ENCODE assay signal across 10 cellular contexts in genomic region chr4:87017580-87018061, GRCh38.
DNase-seq lines count a peak whose midpoint lies in the region; FAIRE-seq and TF ChIP-seq lines count a peak whose summit lies in the region.
"Had no signal": no experiment of that assay in that cellular context is flagged by ENCODE, and none has a peak within 500 bp of the region (broad histone marks: within the 10 kb centered on the region; RNA-seq: fewer than 3 reads in every experiment).

No MANE protein-coding gene starts in this region.

- no CpG with 5 or more reads among the region's 8 CpGs for WGBS in H9 (ENCODE audit: extremely low coverage, insufficient read length, low lambda C conversion rate)

- H3K9me3 Mint-ChIP-seq in H9: no peaks in the 10 kb centered on the region

- in situ Hi-C loops in SK-MEL-5 (cut with HindIII; ENCODE audit: low pct_unique_long_range_greater_than_20kb, low sequenced_read_pairs): no loop called here

- peak; percentile 51 for FAIRE-seq in GM12891 (lab: Jason Lieb, UNC)

- H3K27ac Mint-ChIP-seq in H9: no peak overlapping the region

- no peak overlapping the region for H3K14ac ChIP-seq in H9 (ENCODE audit: insufficient read depth, low read length)

- no peaks in the 10 kb centered on the region for H3K23me2 ChIP-seq in H9 (ENCODE audit: insufficient read length, low read depth, low read length, poor library complexity, severe bottlenecking)

- no peak overlapping the region for H2BK120ac ChIP-seq in H9 (ENCODE audit: low read depth, low read length, poor library complexity, severe bottlenecking)

- H3K9ac ChIP-seq in fibroblast of lung (ENCODE audit: insufficient read depth, low read length) (no peak overlapping the region), H9 (ENCODE audit: extremely low read depth, insufficient read length, low read length) (no peak overlapping the region)

- no peak overlapping the region for H2AFZ ChIP-seq in fibroblast of lung (ENCODE audit: low read length)
- no peak overlapping the region for H2AFZ ChIP-seq in H9 (ENCODE audit: low read length)

- no peaks in the 10 kb centered on the region for H3K27me3 ChIP-seq in fibroblast of lung (ENCODE audit: control insufficient read depth, insufficient read depth, low read length)
- H3K27me3 ChIP-seq in H9 (ENCODE audit: insufficient read depth, low read length): no peaks in the 10 kb centered on the region

- no peaks in the 10 kb centered on the region for H3K27me3 Mint-ChIP-seq in H9 (ENCODE audit: low read depth)

- H2AK5ac ChIP-seq in H9 (ENCODE audit: insufficient read length, low read length): no peak overlapping the region

- no peak overlapping the region for H3T11ph ChIP-seq in H9 (ENCODE audit: low read length)

- no peak overlapping the region for H3K4ac ChIP-seq in H9 (ENCODE audit: low read depth, low read length)

- H3K18ac ChIP-seq in H9 (ENCODE audit: insufficient read length, low read depth, low read length): no peak overlapping the region

- H4K20me1 ChIP-seq in fibroblast of lung (ENCODE audit: control insufficient read depth, extremely low read depth, insufficient read depth, low read length) (no peaks in the 10 kb centered on the region), H9 (ENCODE audit: control insufficient read depth, insufficient read depth, insufficient read length) (no peaks in the 10 kb centered on the region)

- H3K4me3 Mint-ChIP-seq in H9: no peak overlapping the region

- H2BK20ac ChIP-seq in H9 (ENCODE audit: low read depth, low read length, poor library complexity, severe bottlenecking): no peak overlapping the region

- no peak overlapping the region for H2BK15ac ChIP-seq in H9 (ENCODE audit: low read depth, low read length)

- H3K4me2 ChIP-seq in fibroblast of lung (ENCODE audit: extremely low read depth, insufficient read depth, low read length) (no peak overlapping the region), H9 (ENCODE audit: insufficient read depth, insufficient read length, low read length) (no peak overlapping the region)

- no peak overlapping the region for H2BK12ac ChIP-seq in H9 (ENCODE audit: insufficient read length, low read depth, low read length)

- DNase-seq in GM12891 (ENCODE audit: insufficient read length, low spot score) (no peak), SK-MEL-5 (ENCODE audit: low read depth, low spot score) (peak; percentile 68), fibroblast of lung (ENCODE audit: low read depth in 2 of 2) (peak; percentile 79 to 84), skeletal muscle cell (ENCODE audit: low read depth) (peak; percentile 51), H9 (no peak), D341Med (ENCODE audit: low spot score) (no peak), NCI-H1092 treated with DMSO at 0.1 percent for 48 hours (lab: John Stamatoyannopoulos, UW) (no peak)
- DNase-seq: mucosa of descending colon, NCI-H1694 treated with DMSO at 0.1 percent for 48 hours had no signal

- H3K4me1 Mint-ChIP-seq in H9: peaks cover 52 to 53% of the 10 kb centered on the region in 2 experiments

- no peaks in the 10 kb centered on the region for H3K36me3 ChIP-seq in fibroblast of lung (ENCODE audit: control insufficient read depth, insufficient read depth, low read length)

- H4K5ac ChIP-seq in H9 (ENCODE audit: insufficient read length, low read depth, low read length): no peak overlapping the region

- H3K27ac ChIP-seq in fibroblast of lung (ENCODE audit: insufficient read depth, low read length) (no peak overlapping the region), H9 (ENCODE audit: insufficient read length, low read depth, low read length) (no peak overlapping the region)
- H3K27ac ChIP-seq: epithelial cell of prostate had no signal

- no peaks in the 10 kb centered on the region; a peak in 1 of 7 replicates for H3K36me3 Mint-ChIP-seq in H9 (ENCODE audit: insufficient read depth in 1 of 3, low read depth in 3 of 3)

- TF ChIP-seq POLR2A in GM12891 (IDR thresholded peaks at IDR 0.05; ENCODE audit: low read depth, low read length): no peak

- H4K8ac ChIP-seq in H9 (replicated peaks; ENCODE audit: insufficient read length, low read depth, low read length): no peak overlapping the region

- H3K9me3 ChIP-seq in fibroblast of lung (ENCODE audit: control insufficient read depth, insufficient read depth, low read depth, low read length) (no peaks in the 10 kb centered on the region), H9 (ENCODE audit: control insufficient read depth, low read depth, low read length) (no peaks in the 10 kb centered on the region)
- H3K9me3 ChIP-seq: mucosa of descending colon had no signal

- no peak overlapping the region for H3K56ac ChIP-seq in H9 (ENCODE audit: insufficient read length, low read depth, low read length)

- no peaks in the 10 kb centered on the region for H3K79me1 ChIP-seq in H9 (ENCODE audit: insufficient read depth, low read depth, low read length, poor library complexity, severe bottlenecking)

- H3K79me2 ChIP-seq in fibroblast of lung (ENCODE audit: control insufficient read depth, insufficient read depth, low read length) (peaks cover 63% of the 10 kb centered on the region), H9 (ENCODE audit: insufficient read depth, low read length) (peaks cover 15% of the 10 kb centered on the region; the same call in 1 of the 2 replicates)

- peaks cover 4% of the 10 kb centered on the region for H3K4me1 ChIP-seq in fibroblast of lung (ENCODE audit: control insufficient read depth, extremely low read depth, insufficient read depth, low read length)
- H3K4me1 ChIP-seq in H9 (ENCODE audit: insufficient read depth, low read length): peaks cover 7% of the 10 kb centered on the region; the same call in 1 of the 2 replicates

- H3K4me3 ChIP-seq in fibroblast of lung (replicated peaks in 1 of 4; ENCODE audit: control extremely low read depth in 1 of 4, insufficient read depth in 1 of 4, low read depth in 3 of 4, low read length in 4 of 4): no peak overlapping the region
- no peak overlapping the region for H3K4me3 ChIP-seq in skeletal muscle cell (ENCODE audit: low read depth, low read length)
- H3K4me3 ChIP-seq: mucosa of descending colon had no signal

- H3K23ac ChIP-seq in H9 (ENCODE audit: insufficient read length, low read depth, low read length): no peak overlapping the region

- no peak overlapping the region for H2BK5ac ChIP-seq in H9 (ENCODE audit: insufficient read length, low read length)

- H4K91ac ChIP-seq in H9 (ENCODE audit: insufficient read length, low read depth, low read length): no peak overlapping the region

- TF ChIP-seq CTCF in fibroblast of lung (conservative IDR thresholded peaks at IDR 0.05 in 1 of 2, IDR thresholded peaks at IDR 0.05 in 1 of 2; ENCODE audit: low read depth in 1 of 2, low read length in 2 of 2): no peak
- no peak for TF ChIP-seq CTCF in H9 (conservative IDR thresholded peaks at IDR 0.05)

TF ChIP-seq in GM12891, 5 proteins besides CTCF, POLR2A, EP300 and RAD21:
- TF ChIP-seq TAF1 (IDR thresholded peaks at IDR 0.05; ENCODE audit: low read depth, low read length) (no peak), POLR2AphosphoS5 (IDR thresholded peaks at IDR 0.05; ENCODE audit: low read depth, low read length) (no peak), PAX5 (IDR thresholded peaks at IDR 0.05; ENCODE audit: insufficient read depth, low read length, severe bottlenecking) (no peak), POU2F2 (IDR thresholded peaks at IDR 0.05; ENCODE audit: low read depth, low read length) (no peak), SPI1 (IDR thresholded peaks at IDR 0.05; ENCODE audit: low read depth, low read length) (no peak)

Comparison
In these comparisons a context has a peak if more than half of its experiments do, and no peak if none do; other contexts are left out.
1. DNase-seq: peak in SK-MEL-5 (single experiment), fibroblast of lung (2 of 2) and skeletal muscle cell (single experiment); none in GM12891 (single experiment), H9 (single experiment), D341Med (single experiment) and NCI-H1092 treated with DMSO at 0.1 percent for 48 hours (single experiment).